In the genomic region with DNA sequence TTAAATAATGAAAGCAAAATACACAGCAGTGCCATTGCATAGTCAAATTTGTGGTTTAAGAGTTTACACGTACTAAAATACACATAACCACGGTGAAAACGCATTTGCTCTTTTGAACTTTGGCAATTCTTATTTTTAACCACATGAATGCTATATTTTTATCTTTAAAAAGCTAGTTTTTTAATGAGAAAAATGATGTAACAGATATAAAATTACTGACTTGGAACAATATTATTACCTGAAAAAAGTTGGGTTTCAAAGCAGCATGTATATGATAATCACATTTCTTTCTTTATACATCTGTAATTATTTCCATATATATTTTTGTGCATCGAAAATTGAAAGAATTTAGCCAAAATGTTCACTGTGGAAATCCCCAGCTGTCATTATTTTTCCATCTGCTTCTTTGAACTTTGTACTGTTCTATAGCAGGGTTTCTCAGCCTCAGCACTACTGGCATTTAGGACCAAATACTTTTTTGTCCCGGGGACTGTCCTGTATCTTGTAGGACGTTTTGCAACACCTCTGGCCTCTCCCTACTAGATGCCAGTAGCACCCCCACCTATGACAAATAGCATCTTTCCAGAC, we compare ENCODE assay signal across 1 cellular context.
TF ChIP-seq lines count a peak whose summit lies in the region.

No MANE protein-coding gene starts in this region.

TF ChIP-seq in GM23338, 12 proteins besides CTCF, POLR2A, EP300 and RAD21 (continued from another document):
- TF ChIP-seq, protein P1, sequence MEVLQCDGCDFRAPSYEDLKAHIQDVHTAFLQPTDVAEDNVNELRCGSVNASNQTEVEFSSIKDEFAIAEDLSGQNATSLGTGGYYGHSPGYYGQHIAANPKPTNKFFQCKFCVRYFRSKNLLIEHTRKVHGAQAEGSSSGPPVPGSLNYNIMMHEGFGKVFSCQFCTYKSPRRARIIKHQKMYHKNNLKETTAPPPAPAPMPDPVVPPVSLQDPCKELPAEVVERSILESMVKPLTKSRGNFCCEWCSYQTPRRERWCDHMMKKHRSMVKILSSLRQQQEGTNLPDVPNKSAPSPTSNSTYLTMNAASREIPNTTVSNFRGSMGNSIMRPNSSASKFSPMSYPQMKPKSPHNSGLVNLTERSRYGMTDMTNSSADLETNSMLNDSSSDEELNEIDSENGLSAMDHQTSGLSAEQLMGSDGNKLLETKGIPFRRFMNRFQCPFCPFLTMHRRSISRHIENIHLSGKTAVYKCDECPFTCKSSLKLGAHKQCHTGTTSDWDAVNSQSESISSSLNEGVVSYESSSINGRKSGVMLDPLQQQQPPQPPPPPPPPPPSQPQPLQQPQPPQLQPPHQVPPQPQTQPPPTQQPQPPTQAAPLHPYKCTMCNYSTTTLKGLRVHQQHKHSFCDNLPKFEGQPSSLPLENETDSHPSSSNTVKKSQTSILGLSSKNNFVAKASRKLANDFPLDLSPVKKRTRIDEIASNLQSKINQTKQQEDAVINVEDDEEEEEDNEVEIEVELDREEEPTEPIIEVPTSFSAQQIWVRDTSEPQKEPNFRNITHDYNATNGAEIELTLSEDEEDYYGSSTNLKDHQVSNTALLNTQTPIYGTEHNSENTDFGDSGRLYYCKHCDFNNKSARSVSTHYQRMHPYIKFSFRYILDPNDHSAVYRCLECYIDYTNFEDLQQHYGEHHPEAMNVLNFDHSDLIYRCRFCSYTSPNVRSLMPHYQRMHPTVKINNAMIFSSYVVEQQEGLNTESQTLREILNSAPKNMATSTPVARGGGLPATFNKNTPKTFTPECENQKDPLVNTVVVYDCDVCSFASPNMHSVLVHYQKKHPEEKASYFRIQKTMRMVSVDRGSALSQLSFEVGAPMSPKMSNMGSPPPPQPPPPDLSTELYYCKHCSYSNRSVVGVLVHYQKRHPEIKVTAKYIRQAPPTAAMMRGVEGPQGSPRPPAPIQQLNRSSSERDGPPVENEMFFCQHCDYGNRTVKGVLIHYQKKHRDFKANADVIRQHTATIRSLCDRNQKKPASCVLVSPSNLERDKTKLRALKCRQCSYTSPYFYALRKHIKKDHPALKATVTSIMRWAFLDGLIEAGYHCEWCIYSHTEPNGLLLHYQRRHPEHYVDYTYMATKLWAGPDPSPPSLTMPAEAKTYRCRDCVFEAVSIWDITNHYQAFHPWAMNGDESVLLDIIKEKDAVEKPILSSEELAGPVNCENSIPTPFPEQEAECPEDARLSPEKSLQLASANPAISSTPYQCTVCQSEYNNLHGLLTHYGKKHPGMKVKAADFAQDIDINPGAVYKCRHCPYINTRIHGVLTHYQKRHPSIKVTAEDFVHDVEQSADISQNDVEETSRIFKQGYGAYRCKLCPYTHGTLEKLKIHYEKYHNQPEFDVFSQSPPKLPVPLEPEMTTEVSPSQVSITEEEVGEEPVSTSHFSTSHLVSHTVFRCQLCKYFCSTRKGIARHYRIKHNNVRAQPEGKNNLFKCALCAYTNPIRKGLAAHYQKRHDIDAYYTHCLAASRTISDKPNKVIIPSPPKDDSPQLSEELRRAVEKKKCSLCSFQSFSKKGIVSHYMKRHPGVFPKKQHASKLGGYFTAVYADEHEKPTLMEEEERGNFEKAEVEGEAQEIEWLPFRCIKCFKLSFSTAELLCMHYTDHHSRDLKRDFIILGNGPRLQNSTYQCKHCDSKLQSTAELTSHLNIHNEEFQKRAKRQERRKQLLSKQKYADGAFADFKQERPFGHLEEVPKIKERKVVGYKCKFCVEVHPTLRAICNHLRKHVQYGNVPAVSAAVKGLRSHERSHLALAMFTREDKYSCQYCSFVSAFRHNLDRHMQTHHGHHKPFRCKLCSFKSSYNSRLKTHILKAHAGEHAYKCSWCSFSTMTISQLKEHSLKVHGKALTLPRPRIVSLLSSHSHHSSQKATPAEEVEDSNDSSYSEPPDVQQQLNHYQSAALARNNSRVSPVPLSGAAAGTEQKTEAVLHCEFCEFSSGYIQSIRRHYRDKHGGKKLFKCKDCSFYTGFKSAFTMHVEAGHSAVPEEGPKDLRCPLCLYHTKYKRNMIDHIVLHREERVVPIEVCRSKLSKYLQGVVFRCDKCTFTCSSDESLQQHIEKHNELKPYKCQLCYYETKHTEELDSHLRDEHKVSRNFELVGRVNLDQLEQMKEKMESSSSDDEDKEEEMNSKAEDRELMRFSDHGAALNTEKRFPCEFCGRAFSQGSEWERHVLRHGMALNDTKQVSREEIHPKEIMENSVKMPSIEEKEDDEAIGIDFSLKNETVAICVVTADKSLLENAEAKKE (CRISPR knock-in tag; IDR thresholded peaks at IDR 0.05) = no peak
- TF ChIP-seq ZNF114 (CRISPR knock-in tag; IDR thresholded peaks at IDR 0.05) (no peak), STAT1 (IDR thresholded peaks at IDR 0.05; ENCODE audit: unreplicated experiment) (no peak)
